Comparison of ENCODE assay signal across 13 cellular contexts in the genomic region with DNA sequence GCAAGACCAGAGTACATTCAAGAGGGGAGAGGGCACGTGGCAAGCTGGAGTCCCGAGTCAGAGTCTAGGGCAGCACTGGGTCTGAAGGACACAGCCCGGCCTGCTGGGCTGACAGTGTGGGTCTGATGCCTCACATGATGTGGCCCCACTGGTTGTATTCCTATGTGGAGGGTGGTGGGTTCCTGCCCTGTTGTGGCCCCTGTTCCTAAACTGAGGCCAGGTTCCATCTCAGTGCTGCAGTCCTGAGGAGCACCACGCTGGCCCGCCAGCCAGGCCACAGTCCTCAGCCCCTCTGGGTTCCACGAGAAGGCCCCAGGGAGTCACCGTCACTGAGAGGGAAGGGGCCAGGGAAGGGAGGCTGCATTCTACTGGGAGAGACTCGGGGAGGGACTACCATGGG. TPM values are rescaled to one million over a fixed set of nuclear protein-coding genes. Genes with fewer than 3 reads are reported as not detected.
DNase-seq lines count a peak whose midpoint lies in the region; ATAC-seq and TF ChIP-seq lines count a peak whose summit lies in the region.
"Had no signal": no experiment of that assay in that cellular context is flagged by ENCODE, and none has a peak within 500 bp of the region (broad histone marks: within the 10 kb centered on the region; RNA-seq: fewer than 3 reads in every experiment).

No MANE protein-coding gene starts in this region.

- 73 to 77% methylated on average over 8 of the region's 8 CpGs for WGBS in heart right ventricle, 2 donors

- no peak for DNase-seq in heart right ventricle
- DNase-seq in cardiac septum (ENCODE audit: low spot score) = no peak
- no peak for DNase-seq in natural killer cell treated with Interleukin-12 subunit alpha and Interleukin-12 subunit beta and Interleukin-15 and Interleukin-18, amount 100 ng/mL, for 72 hours (ENCODE audit: low spot score)
- DNase-seq in HUDEP-2 (lab: John Stamatoyannopoulos, UW; ENCODE audit: unreplicated experiment in 76 of 76) = no peak
- no peak for DNase-seq in DMS153 treated with DMSO at 0.1 percent for 48 hours (lab: John Stamatoyannopoulos, UW; ENCODE audit: unreplicated experiment)
- no peak for DNase-seq in NCI-H2029 (lab: John Stamatoyannopoulos, UW)
- DNase-seq: effector CD8-positive, alpha-beta T cell; NCI-H1105 treated with DMSO at 0.1 percent for 48 hours; posterior cingulate gyrus; stimulated activated CD4-positive, alpha-beta T cell treated with anti-CD3 and anti-CD28 coated beads, Interleukin-12 subunit alpha, Interleukin-12 subunit beta, amount 100 ng/mL, for 4 hours; stimulated activated naive CD8-positive, alpha-beta T cell treated with anti-CD3 and anti-CD28 coated beads, Interleukin-15, amount 100 ng/mL, for 72 hours had no signal

- ATAC-seq in heart right ventricle = peak in 2 of 8 donors; percentile 8 to 23
- peak in 1 of 2 donors; percentile 53 for ATAC-seq in natural killer cell treated with Interleukin-12 subunit alpha and Interleukin-12 subunit beta and Interleukin-15 and Interleukin-18, amount 100 ng/mL, for 72 hours
- no peak for ATAC-seq in GM21619 (IDR thresholded peaks at IDR 0.05; ENCODE audit: unreplicated experiment)

- H3K4me3 ChIP-seq in heart right ventricle = no peak overlapping the region

- intact Hi-C loops in heart right ventricle (cut with DNase I) = loop anchor here in 1 of 10 donors (5.0 kb wide), 1 partner anchor 40 kb away; no protein-coding TSS in a partner anchor
- intact Hi-C loops in cardiac septum (cut with DNase I) = no loop called here

- H3K36me3 ChIP-seq in heart right ventricle = peaks cover 0 to 70% (median 30%) of the 10 kb centered on the region in 9 donors

- TF ChIP-seq CTCF in heart right ventricle (IDR thresholded peaks at IDR 0.05) (no peak), brain (conservative IDR thresholded peaks at IDR 0.05) (no peak)

- H3K4me3 Mint-ChIP-seq in brain = no peak overlapping the region
- H3K4me3 Mint-ChIP-seq in natural killer cell treated with Interleukin-12 subunit alpha and Interleukin-12 subunit beta and Interleukin-15 and Interleukin-18, amount 100 ng/mL, for 72 hours = no peak overlapping the region
- H3K4me3 Mint-ChIP-seq: stimulated activated naive CD8-positive, alpha-beta T cell treated with anti-CD3 and anti-CD28 coated beads, Interleukin-15, amount 100 ng/mL, for 72 hours had no signal

- H3K27me3 ChIP-seq in heart right ventricle = no peaks in the 10 kb centered on the region

- H3K27ac Mint-ChIP-seq in brain = peak overlapping the region in 4 of 5 experiments; percentile 74 to 91 (median 84)
- H3K27ac Mint-ChIP-seq in natural killer cell treated with Interleukin-12 subunit alpha and Interleukin-12 subunit beta and Interleukin-15 and Interleukin-18, amount 100 ng/mL, for 72 hours = peak overlapping the region; percentile 61 to 88

- no peaks in the 10 kb centered on the region for H3K27me3 Mint-ChIP-seq in brain
- no peaks in the 10 kb centered on the region for H3K27me3 Mint-ChIP-seq in natural killer cell treated with Interleukin-12 subunit alpha and Interleukin-12 subunit beta and Interleukin-15 and Interleukin-18, amount 100 ng/mL, for 72 hours
- H3K27me3 Mint-ChIP-seq: stimulated activated naive CD8-positive, alpha-beta T cell treated with anti-CD3 and anti-CD28 coated beads, Interleukin-15, amount 100 ng/mL, for 72 hours had no signal

- H3K4me1 Mint-ChIP-seq in brain = peaks cover 23% of the 10 kb centered on the region
- H3K4me1 Mint-ChIP-seq in natural killer cell treated with Interleukin-12 subunit alpha and Interleukin-12 subunit beta and Interleukin-15 and Interleukin-18, amount 100 ng/mL, for 72 hours (ENCODE audit: low read depth in 2 of 2) = peaks cover 23 to 28% of the 10 kb centered on the region in 2 donors

- peaks cover 29% of the 10 kb centered on the region for H3K36me3 Mint-ChIP-seq in brain
- H3K36me3 Mint-ChIP-seq in natural killer cell treated with Interleukin-12 subunit alpha and Interleukin-12 subunit beta and Interleukin-15 and Interleukin-18, amount 100 ng/mL, for 72 hours = peaks cover 6% of the 10 kb centered on the region

- H3K4me1 ChIP-seq in heart right ventricle = peaks cover 13 to 93% (median 82%) of the 10 kb centered on the region in 9 donors

- H3K9me3 ChIP-seq in heart right ventricle = no peaks in the 10 kb centered on the region

- peaks cover 0 to 2% (median 0%) of the 10 kb centered on the region in 5 experiments for H3K9me3 Mint-ChIP-seq in brain
- H3K9me3 Mint-ChIP-seq in natural killer cell treated with Interleukin-12 subunit alpha and Interleukin-12 subunit beta and Interleukin-15 and Interleukin-18, amount 100 ng/mL, for 72 hours = no peaks in the 10 kb centered on the region
- H3K9me3 Mint-ChIP-seq: stimulated activated naive CD8-positive, alpha-beta T cell treated with anti-CD3 and anti-CD28 coated beads, Interleukin-15, amount 100 ng/mL, for 72 hours had no signal

- peak overlapping the region in 9 of 10 donors; percentile 40 to 97 (median 73) for H3K27ac ChIP-seq in heart right ventricle

RNA-seq across cellular contexts. Expression of a gene that starts 13.3 kb away (rescaled TPM):
- 100 to 1,000 TPM in 4 of 10 donors, 10 to 100 TPM in 6; 72.2 to 113 (median 95.1) TPM for total RNA-seq in heart right ventricle
- 10 to 100 TPM; 15.2 to 70.6 TPM for polyA plus RNA-seq in heart right ventricle
- 92.7 TPM for total RNA-seq in cardiac septum
- 52.5 TPM for polyA plus RNA-seq in brain (ENCODE audit: insufficient read depth, low read depth, low replicate concordance)
- 10 to 100 TPM; 41.4 to 49.4 TPM for total RNA-seq in natural killer cell treated with Interleukin-12 subunit alpha and Interleukin-12 subunit beta and Interleukin-15 and Interleukin-18, amount 100 ng/mL, for 72 hours

RNA-seq across cellular contexts. Expression of a gene that starts 13.5 kb away (rescaled TPM):
- 10 to 100 TPM; 59.2 to 72.1 (median 64.9) TPM for total RNA-seq in heart right ventricle
- 10 to 100 TPM; 22.1 to 59.4 TPM for polyA plus RNA-seq in heart right ventricle
- total RNA-seq in cardiac septum = 56.1 TPM
- 58.6 TPM for polyA plus RNA-seq in brain (ENCODE audit: insufficient read depth, low read depth, low replicate concordance)
- total RNA-seq in natural killer cell treated with Interleukin-12 subunit alpha and Interleukin-12 subunit beta and Interleukin-15 and Interleukin-18, amount 100 ng/mL, for 72 hours = 100 to 1,000 TPM in 1 of 2 donors, 10 to 100 TPM in 1; 98.0 to 108 TPM

RNA-seq across cellular contexts. Expression of a gene that starts 43.9 kb away (rescaled TPM):
- 100 to 1,000 TPM; 138 to 397 (median 191) TPM for total RNA-seq in heart right ventricle
- polyA plus RNA-seq in heart right ventricle = 100 to 1,000 TPM in 1 of 2 donors, 10 to 100 TPM in 1; 50.8 to 312 TPM
- 142 TPM for total RNA-seq in cardiac septum
- polyA plus RNA-seq in brain (ENCODE audit: insufficient read depth, low read depth, low replicate concordance) = 83.6 TPM
- total RNA-seq in natural killer cell treated with Interleukin-12 subunit alpha and Interleukin-12 subunit beta and Interleukin-15 and Interleukin-18, amount 100 ng/mL, for 72 hours = 100 to 1,000 TPM; 153 to 206 TPM

RNA-seq across cellular contexts. Expression of a gene that starts 52.8 kb away (rescaled TPM):
- total RNA-seq in heart right ventricle (10 to 100 TPM; 56.2 to 70.5 (median 63.6) TPM), cardiac septum (62.2 TPM)
- polyA plus RNA-seq in heart right ventricle (10 to 100 TPM; 49.2 to 67.5 TPM), brain (ENCODE audit: insufficient read depth, low read depth, low replicate concordance) (195 TPM)
- total RNA-seq in natural killer cell treated with Interleukin-12 subunit alpha and Interleukin-12 subunit beta and Interleukin-15 and Interleukin-18, amount 100 ng/mL, for 72 hours = 100 to 1,000 TPM; 166 to 201 TPM
